In the genomic region with DNA sequence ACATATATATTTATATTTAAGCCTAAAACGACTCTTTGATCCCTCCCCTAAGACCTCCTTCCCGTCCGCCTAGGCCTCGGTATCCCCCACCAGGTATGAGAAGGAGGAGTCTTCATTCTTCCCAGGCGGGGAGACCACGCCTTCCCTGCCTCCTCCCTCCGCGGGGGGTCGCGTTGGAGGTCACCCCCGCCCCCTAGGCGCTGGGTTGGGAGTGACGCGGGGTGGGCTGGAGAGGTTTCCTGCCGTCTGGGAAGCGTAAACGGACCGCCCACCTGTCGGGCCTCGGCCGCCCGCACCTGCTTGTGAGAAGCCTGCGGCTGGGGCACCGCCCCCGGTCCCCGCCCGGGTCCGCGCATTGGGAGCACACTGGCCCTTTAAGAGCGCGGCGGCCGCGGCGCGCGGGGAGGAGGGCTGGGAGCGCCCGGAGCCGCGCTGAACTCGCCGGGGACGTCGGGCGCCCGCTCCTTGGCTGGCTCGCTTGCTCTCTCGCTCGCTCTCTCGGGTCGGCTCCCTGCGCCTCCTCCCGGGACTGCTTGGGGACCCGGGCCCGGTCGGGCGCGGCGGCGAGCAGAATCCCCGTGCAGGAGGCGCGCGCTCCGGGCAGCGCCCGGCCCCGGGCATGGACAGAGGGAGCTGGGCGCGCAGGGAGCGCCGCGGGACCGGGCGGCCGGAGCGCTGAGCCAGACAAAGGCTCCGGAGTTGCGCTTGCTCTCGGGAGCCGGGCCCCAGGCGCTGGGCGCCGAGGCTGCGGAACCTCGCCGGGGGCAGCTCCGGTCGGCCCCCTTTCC, we compare ENCODE assay signal across 1 cellular context.
TF ChIP-seq lines count a peak whose summit lies in the region.

Gene MMP15 (plus strand): TSS at position 404 of the 788 bp plus-strand sequence. CDS start 597 bp downstream, outside the sequence.

TF ChIP-seq in H1, 55 proteins besides CTCF, POLR2A, EP300 and RAD21:
- TF ChIP-seq SIN3A (conservative IDR thresholded peaks at IDR 0.05 in 1 of 2, IDR thresholded peaks at IDR 0.05 in 1 of 2; ENCODE audit: low read depth in 1 of 2, low read length in 2 of 2) (peak; percentile 83 to 85; a peak in 3 of 4 replicates), TAF1 (IDR thresholded peaks at IDR 0.05; ENCODE audit: low read depth, low read length) (peak; percentile 53), PHF8 (conservative IDR thresholded peaks at IDR 0.05; ENCODE audit: low read depth, low read length) (peak; percentile 21), KDM4A (IDR thresholded peaks at IDR 0.05; ENCODE audit: low read depth, low read length, severe bottlenecking) (peak; percentile 87), TCF12 (IDR thresholded peaks at IDR 0.05; ENCODE audit: low read depth, low read length) (peak; percentile 85), EGR1 (IDR thresholded peaks at IDR 0.05; ENCODE audit: borderline replicate concordance, low read depth, low read length) (peak; percentile 67; the same call in 1 of the 2 replicates), HDAC2 (IDR thresholded peaks at IDR 0.05; ENCODE audit: borderline replicate concordance in 1 of 2, low read depth in 2 of 2, low read length in 2 of 2) (0 out of 4 replicates have a peak, but pooled peaks have one; percentile 21 to 63), TBP (IDR thresholded peaks at IDR 0.05; ENCODE audit: low read depth, low read length) (peak; percentile 53; the same call in 1 of the 2 replicates), NANOG (IDR thresholded peaks at IDR 0.05; ENCODE audit: insufficient read depth, low read depth, low read length, poor library complexity, severe bottlenecking) (no peak), EZH2 (IDR thresholded peaks at IDR 0.05; ENCODE audit: low read depth, low read length, severe bottlenecking) (no peak), HDAC6 (IDR thresholded peaks at IDR 0.05; ENCODE audit: low read depth, low read length) (no peak), CREB1 (IDR thresholded peaks at IDR 0.05) (peak; percentile 73), RBBP5 (IDR thresholded peaks at IDR 0.05; ENCODE audit: borderline replicate concordance, low read depth, low read length) (peak; percentile 6; the same call in 1 of the 2 replicates)
- TF ChIP-seq, protein P1, sequence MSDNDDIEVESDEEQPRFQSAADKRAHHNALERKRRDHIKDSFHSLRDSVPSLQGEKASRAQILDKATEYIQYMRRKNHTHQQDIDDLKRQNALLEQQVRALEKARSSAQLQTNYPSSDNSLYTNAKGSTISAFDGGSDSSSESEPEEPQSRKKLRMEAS (IDR thresholded peaks at IDR 0.05): 0 out of 2 replicates have a peak, but pooled peaks have one; percentile 23
TF ChIP-seq in H1: peak in this region for 11.
